In genomic region chr10:3887885-3888476, GRCh38 we compare ENCODE assay signal across 8 cellular contexts.
DNase-seq lines count a peak whose midpoint lies in the region; ATAC-seq, FAIRE-seq and TF ChIP-seq lines count a peak whose summit lies in the region.

No MANE protein-coding gene starts in this region.

- H3K4me3 ChIP-seq in RWPE2 (ENCODE audit: severe bottlenecking) (no peak overlapping the region), K562 (no peak overlapping the region), lower lobe of right lung (no peak overlapping the region)

- in situ Hi-C loops in K562 (cut with MboI), result no loop called here

- H4K20me1 ChIP-seq in K562 (replicated peaks; ENCODE audit: control insufficient read depth, insufficient read depth, low read length), result no peaks in the 10 kb centered on the region

- TF ChIP-seq RAD21 in K562 (CRISPR knock-in tag; conservative IDR thresholded peaks at IDR 0.05 in 1 of 2, IDR thresholded peaks at IDR 0.05 in 1 of 2), result no peak

- H3K9me3 ChIP-seq in RWPE2 (ENCODE audit: severe bottlenecking) (no peaks in the 10 kb centered on the region), K562 (replicated peaks; ENCODE audit: control insufficient read depth, insufficient read depth, low read depth, low read length) (no peaks in the 10 kb centered on the region), lower lobe of right lung (no peaks in the 10 kb centered on the region)

- intact Hi-C loops in K562 (cut with micrococcal nuclease) (no loop called here), lower lobe of right lung (cut with DNase I) (no loop called here)

- peak overlapping the region; percentile 75 for H3K4me3 Mint-ChIP-seq in stimulated activated effector memory CD8-positive, alpha-beta T cell treated with anti-CD3 and anti-CD28 coated beads, Interleukin-12 subunit alpha, Interleukin-12 subunit beta, amount 100 ng/mL, for 72 hours
- no peak overlapping the region for H3K4me3 Mint-ChIP-seq in glutamatergic neuron (ENCODE audit: unreplicated experiment)

- peaks cover 62% of the 10 kb centered on the region for H3K4me1 Mint-ChIP-seq in stimulated activated effector memory CD8-positive, alpha-beta T cell treated with anti-CD3 and anti-CD28 coated beads, Interleukin-12 subunit alpha, Interleukin-12 subunit beta, amount 100 ng/mL, for 72 hours
- peaks cover 9% of the 10 kb centered on the region for H3K4me1 Mint-ChIP-seq in glutamatergic neuron (ENCODE audit: low read depth, unreplicated experiment)

- CTCF ChIA-PET in GM10248 (lab: Yijun Ruan, JAX), result interaction anchor here (1.0 to 1.3 kb wide), 4 partner anchors 8 to 59 kb away, joined by 3 to 4 read pairs (median 3); no protein-coding TSS in a partner anchor
- CTCF ChIA-PET in K562 (lab: Yijun Ruan, JAX; ENCODE audit: low intra/inter-chr PET ratio), result no interaction called here

- H3K27ac Mint-ChIP-seq in stimulated activated effector memory CD8-positive, alpha-beta T cell treated with anti-CD3 and anti-CD28 coated beads, Interleukin-12 subunit alpha, Interleukin-12 subunit beta, amount 100 ng/mL, for 72 hours, result peak overlapping the region; percentile 100
- no peak overlapping the region for H3K27ac Mint-ChIP-seq in glutamatergic neuron (ENCODE audit: unreplicated experiment)

- 59% methylated on average over 9 of the region's 9 CpGs for WGBS in K562 (ENCODE audit: insufficient coverage, low coverage, missing lambda C conversion rate)

- H3K9me1 ChIP-seq in K562 (ENCODE audit: control insufficient read depth, insufficient read depth, low read length), result no peaks in the 10 kb centered on the region

- no peaks in the 10 kb centered on the region for H3K9me3 Mint-ChIP-seq in stimulated activated effector memory CD8-positive, alpha-beta T cell treated with anti-CD3 and anti-CD28 coated beads, Interleukin-12 subunit alpha, Interleukin-12 subunit beta, amount 100 ng/mL, for 72 hours
- H3K9me3 Mint-ChIP-seq in glutamatergic neuron (ENCODE audit: unreplicated experiment), result no peaks in the 10 kb centered on the region

- no peaks in the 10 kb centered on the region for H3K36me3 ChIP-seq in RWPE2 (ENCODE audit: low read depth)
- no peaks in the 10 kb centered on the region for H3K36me3 ChIP-seq in K562 (ENCODE audit: control insufficient read depth, insufficient read depth, low read length)
- H3K36me3 ChIP-seq in lower lobe of right lung, result no peaks in the 10 kb centered on the region

- FAIRE-seq in K562 (lab: Jason Lieb, UNC), result no peak

- no peak for TF ChIP-seq CTCF in GM10248 (IDR thresholded peaks at IDR 0.05; ENCODE audit: control extremely low read depth, extremely low read depth, low read depth, missing control alignments)
- peak; percentile 25 for TF ChIP-seq CTCF in RWPE2 (IDR thresholded peaks at IDR 0.05; ENCODE audit: poor library complexity, severe bottlenecking)
- no peak for TF ChIP-seq CTCF in K562 (IDR thresholded peaks at IDR 0.05 in 2 of 3, conservative IDR thresholded peaks at IDR 0.05 in 1 of 3; ENCODE audit: insufficient read depth in 2 of 3, low read depth in 1 of 3, low read length in 3 of 3)
- no peak for TF ChIP-seq CTCF in lower lobe of right lung (IDR thresholded peaks at IDR 0.05)
- TF ChIP-seq CTCF in glutamatergic neuron (IDR thresholded peaks at IDR 0.05; ENCODE audit: partially characterized antibody, unreplicated experiment), result no peak

- peak; percentile 67 for ATAC-seq in HG02571 (IDR thresholded peaks at IDR 0.05; ENCODE audit: unreplicated experiment)
- peak; percentile 88 for ATAC-seq in RWPE2 (ENCODE audit: low read depth)
- peak; percentile 9; the same call in 2 of the 3 replicates for ATAC-seq in K562
- ATAC-seq in lower lobe of right lung, result peak; percentile 68 to 72
- peak; percentile 92 for ATAC-seq in stimulated activated effector memory CD8-positive, alpha-beta T cell treated with anti-CD3 and anti-CD28 coated beads, Interleukin-12 subunit alpha, Interleukin-12 subunit beta, amount 100 ng/mL, for 72 hours

- POLR2A ChIA-PET in GM10248 (lab: Yijun Ruan, JAX), result interaction anchor here (2.3 kb wide), 1 partner anchor 103 kb away, joined by 9 read pairs; the partner anchor contains the start of gene KLF6
- POLR2A ChIA-PET in K562 (lab: Yijun Ruan, JAX), result interaction anchor here (0.7 kb wide), 1 partner anchor 18 kb away, joined by 3 read pairs; no protein-coding TSS in a partner anchor

- H3K27me3 ChIP-seq in RWPE2 (ENCODE audit: insufficient read depth, poor library complexity, severe bottlenecking), result no peaks in the 10 kb centered on the region
- H3K27me3 ChIP-seq in K562 (ENCODE audit: control insufficient read depth in 2 of 2, insufficient read depth in 2 of 2, low read length in 2 of 2), result no peaks in the 10 kb centered on the region
- H3K27me3 ChIP-seq in lower lobe of right lung (ENCODE audit: low read depth), result no peaks in the 10 kb centered on the region

- peaks cover 44% of the 10 kb centered on the region for H3K4me1 ChIP-seq in RWPE2 (ENCODE audit: insufficient read depth, poor library complexity, severe bottlenecking)
- H3K4me1 ChIP-seq in K562 (replicated peaks in 1 of 2; ENCODE audit: control insufficient read depth in 2 of 2, insufficient read depth in 2 of 2, low read length in 2 of 2), result peaks cover 7 to 34% of the 10 kb centered on the region in 2 experiments; a peak in 4 of 5 replicates
- H3K4me1 ChIP-seq in lower lobe of right lung, result peaks cover 29% of the 10 kb centered on the region

- peak overlapping the region in 1 of 2 experiments; percentile 53; a peak in 1 of 4 replicates for H3K9ac ChIP-seq in K562 (ENCODE audit: insufficient read depth in 1 of 2, low read depth in 2 of 2, low read length in 2 of 2)

- H3K27ac ChIP-seq in RWPE2 (ENCODE audit: poor library complexity, severe bottlenecking), result peak overlapping the region; percentile 99
- no peak overlapping the region for H3K27ac ChIP-seq in K562 (ENCODE audit: extremely low read depth, low read depth, low read length)
- peak overlapping the region; percentile 60 for H3K27ac ChIP-seq in lower lobe of right lung

- DNase-seq in GM10248 (ENCODE audit: extremely low spot score), result peak; percentile 49
- peak; percentile 77 for DNase-seq in RWPE2 (ENCODE audit: low spot score)
- no peak for DNase-seq in K562 (ENCODE audit: extremely low read depth in 1 of 4, low spot score in 3 of 4)
- DNase-seq in lower lobe of right lung, result no peak
- peak; percentile 41 to 83 for DNase-seq in stimulated activated effector memory CD8-positive, alpha-beta T cell treated with anti-CD3 and anti-CD28 coated beads, Interleukin-12 subunit alpha, Interleukin-12 subunit beta, amount 100 ng/mL, for 72 hours (ENCODE audit: low spot score in 2 of 2)
- no peak for DNase-seq in NCI-H1048 (lab: John Stamatoyannopoulos, UW)
- no peak for DNase-seq in glutamatergic neuron

- no peak overlapping the region for H3K4me2 ChIP-seq in K562 (ENCODE audit: insufficient read depth, low read length)

- no TSS peak for BruUV-seq in K562 (replicated peaks; lab: Mats Ljungman, UMichigan)

- peaks cover 6% of the 10 kb centered on the region for H3K36me3 Mint-ChIP-seq in stimulated activated effector memory CD8-positive, alpha-beta T cell treated with anti-CD3 and anti-CD28 coated beads, Interleukin-12 subunit alpha, Interleukin-12 subunit beta, amount 100 ng/mL, for 72 hours
- no peaks in the 10 kb centered on the region for H3K36me3 Mint-ChIP-seq in glutamatergic neuron (ENCODE audit: unreplicated experiment)

- TF ChIP-seq POLR2A in K562 (conservative IDR thresholded peaks at IDR 0.05), result no peak

- no peaks in the 10 kb centered on the region for H3K79me2 ChIP-seq in K562 (ENCODE audit: control insufficient read depth, insufficient read depth, low read length)

- no peaks in the 10 kb centered on the region for H3K27me3 Mint-ChIP-seq in glutamatergic neuron (ENCODE audit: unreplicated experiment)

- no peak for TF ChIP-seq EP300 in K562 (IDR thresholded peaks at IDR 0.05; ENCODE audit: low read length)

- peak overlapping the region; percentile 77 for H2AFZ ChIP-seq in K562 (ENCODE audit: low read depth, low read length)

TF ChIP-seq in K562, 482 proteins besides CTCF, POLR2A, EP300 and RAD21:
- TF ChIP-seq SMAD4 (CRISPR knock-in tag; conservative IDR thresholded peaks at IDR 0.05), result 0 out of 2 replicates have a peak, but pooled peaks have one; percentile 15
- no peak for TF ChIP-seq BRF1 (IDR thresholded peaks at IDR 0.05; ENCODE audit: borderline replicate concordance, extremely low read depth, insufficient read length)

Comparison
In these comparisons a context has a peak if more than half of its experiments do, and no peak if none do; other contexts are left out.
1. DNase-seq: peak in GM10248 (single experiment), RWPE2 (single experiment) and stimulated activated effector memory CD8-positive, alpha-beta T cell treated with anti-CD3 and anti-CD28 coated beads, Interleukin-12 subunit alpha, Interleukin-12 subunit beta, amount 100 ng/mL, for 72 hours (2 of 2); none in K562 (0 of 4), lower lobe of right lung (single experiment), NCI-H1048 (single experiment) and glutamatergic neuron (single experiment).
2. ATAC-seq: peak in every context shown above with its lines; median percentile 92 in stimulated activated effector memory CD8-positive, alpha-beta T cell treated with anti-CD3 and anti-CD28 coated beads, Interleukin-12 subunit alpha, Interleukin-12 subunit beta, amount 100 ng/mL, for 72 hours; 88 in RWPE2; 70 in lower lobe of right lung; 67 in HG02571; 9 in K562.